In genomic region chr7:53252539-53252938, GRCh38 we compare ENCODE assay signal across 7 cellular contexts.
"Had no signal": no experiment of that assay in that cellular context is flagged by ENCODE, and none has a peak within 500 bp of the region (broad histone marks: within the 10 kb centered on the region; RNA-seq: fewer than 3 reads in every experiment).

No MANE protein-coding gene starts in this region.

- H3K27ac ChIP-seq: HL-60, KMS-11 had no signal

- H3K4me3 ChIP-seq: K562 had no signal

- DNase-seq: IMR-90, KBM-7, KG1 had no signal

- ATAC-seq: HepG2, K562 had no signal

- H3K4me2 ChIP-seq: KMS-11 had no signal

- H3K9ac ChIP-seq: KMS-11 had no signal
